Comparison of ENCODE assay signal across 1 cellular context in genomic region chr9:22165144-22165543, GRCh38.
TF ChIP-seq lines count a peak whose summit lies in the region.

No MANE protein-coding gene starts in this region.

TF ChIP-seq in WTC11, 78 proteins besides CTCF, POLR2A, EP300 and RAD21 (continued from another document):
- TF ChIP-seq ZNF532 (CRISPR knock-in tag; IDR thresholded peaks at IDR 0.05; ENCODE audit: borderline replicate concordance) = no peak
- TF ChIP-seq FOXK1 (CRISPR knock-in tag; IDR thresholded peaks at IDR 0.05) = no peak
- TF ChIP-seq ATF1 (CRISPR knock-in tag; IDR thresholded peaks at IDR 0.05) = no peak
- no peak for TF ChIP-seq GTF2I (CRISPR knock-in tag; conservative IDR thresholded peaks at IDR 0.05)
